Comparison of ENCODE assay signal across 21 cellular contexts in the genomic region with DNA sequence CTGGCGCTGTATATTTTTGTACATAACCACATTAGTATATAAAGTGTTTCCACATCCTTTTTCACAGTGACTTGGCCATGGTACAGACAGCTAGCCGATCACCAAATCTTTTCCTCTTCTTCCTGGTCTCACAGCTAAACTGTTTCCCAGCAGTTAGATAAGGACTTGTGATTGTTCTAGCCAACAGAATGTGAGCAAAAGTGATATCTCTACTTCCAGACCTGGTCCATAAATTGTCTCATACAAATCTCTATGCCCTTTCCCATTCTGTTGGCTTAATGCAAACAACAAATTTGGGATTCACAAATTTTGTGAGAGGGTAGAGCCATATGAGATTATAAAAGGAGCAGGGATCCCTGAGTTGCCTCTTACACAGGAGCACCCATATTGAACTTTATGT. TPM values are rescaled to one million over a fixed set of nuclear protein-coding genes. Genes with fewer than 3 reads are reported as not detected.
"Had no signal": no experiment of that assay in that cellular context is flagged by ENCODE, and none has a peak within 500 bp of the region (broad histone marks: within the 10 kb centered on the region; RNA-seq: fewer than 3 reads in every experiment).

No MANE protein-coding gene starts in this region.

- H3K9me3 Mint-ChIP-seq: memory B cell; mesothelial cell of epicardium; stimulated activated memory B cell treated with anti-CD40 and anti-IgM and Interleukin-4, amounts not matched to agents 10 μg/mL and 1 μg/mL and 100 μg/mL, for 72 hours; stimulated activated naive CD8-positive, alpha-beta T cell treated with anti-CD3 and anti-CD28 coated beads, Interleukin-15, Interleukin-2, amounts not matched to agents 100 ng/mL and 50 ng/mL, for 24 hours had no signal

- H3K27ac Mint-ChIP-seq: memory B cell; mesothelial cell of epicardium; stimulated activated memory B cell treated with anti-CD40 and anti-IgM and Interleukin-4, amounts not matched to agents 10 μg/mL and 1 μg/mL and 100 μg/mL, for 72 hours; stimulated activated naive CD8-positive, alpha-beta T cell treated with anti-CD3 and anti-CD28 coated beads, Interleukin-15, Interleukin-2, amounts not matched to agents 100 ng/mL and 50 ng/mL, for 24 hours had no signal

- H3K9me3 ChIP-seq: esophagus squamous epithelium, gastroesophageal sphincter, left ventricle myocardium inferior, lower lobe of right lung, neutrophil, psoas muscle, right lobe of liver, tibial artery, upper lobe of left lung, vagina had no signal

- H3K27me3 Mint-ChIP-seq: memory B cell; stimulated activated memory B cell treated with anti-CD40 and anti-IgM and Interleukin-4, amounts not matched to agents 10 μg/mL and 1 μg/mL and 100 μg/mL, for 72 hours; stimulated activated naive CD8-positive, alpha-beta T cell treated with anti-CD3 and anti-CD28 coated beads, Interleukin-15, Interleukin-2, amounts not matched to agents 100 ng/mL and 50 ng/mL, for 24 hours had no signal

- H3K27ac ChIP-seq: esophagus squamous epithelium, gastroesophageal sphincter, left ventricle myocardium inferior, lower lobe of right lung, neutrophil, psoas muscle, right lobe of liver, tibial artery, upper lobe of left lung, vagina had no signal

- FAIRE-seq: keratinocyte had no signal

- H3K4me1 Mint-ChIP-seq: memory B cell; stimulated activated memory B cell treated with anti-CD40 and anti-IgM and Interleukin-4, amounts not matched to agents 10 μg/mL and 1 μg/mL and 100 μg/mL, for 72 hours had no signal

- DNase-seq: dermis blood vessel endothelial cell; esophagus squamous epithelium; foreskin fibroblast; glutamatergic neuron; left ventricle myocardium inferior; lower lobe of right lung; psoas muscle; retina; right lobe of liver; stimulated activated CD4-positive, alpha-beta T cell treated with anti-CD3 and anti-CD28 coated beads, Interleukin-4, amount 100 ng/mL, for 1 hour; stimulated activated CD8-positive, alpha-beta memory T cell treated with anti-CD3 and anti-CD28 coated beads, Interleukin-4, amount 100 ng/mL, for 48 hours; tibial artery; upper lobe of left lung had no signal

- ATAC-seq: gastroesophageal sphincter; lower lobe of right lung; psoas muscle; right lobe of liver; stimulated activated memory B cell treated with anti-CD40 and anti-IgM and Interleukin-4, amounts not matched to agents 10 μg/mL and 1 μg/mL and 100 μg/mL, for 72 hours had no signal

- H3K27me3 ChIP-seq: esophagus squamous epithelium, gastroesophageal sphincter, neutrophil, right lobe of liver, tibial artery, upper lobe of left lung, vagina had no signal

- H3K4me3 Mint-ChIP-seq: memory B cell; mesothelial cell of epicardium; stimulated activated memory B cell treated with anti-CD40 and anti-IgM and Interleukin-4, amounts not matched to agents 10 μg/mL and 1 μg/mL and 100 μg/mL, for 72 hours; stimulated activated naive CD8-positive, alpha-beta T cell treated with anti-CD3 and anti-CD28 coated beads, Interleukin-15, Interleukin-2, amounts not matched to agents 100 ng/mL and 50 ng/mL, for 24 hours had no signal

RNA-seq across cellular contexts. Expression of a gene that starts 43.2 kb away (rescaled TPM):
- total RNA-seq: dermis blood vessel endothelial cell, esophagus squamous epithelium had no signal
